ENCODE assay signal across 17 cellular contexts in genomic region chr5:114782217-114782616, GRCh38.
"Had no signal": no experiment of that assay in that cellular context is flagged by ENCODE, and none has a peak within 500 bp of the region (broad histone marks: within the 10 kb centered on the region; RNA-seq: fewer than 3 reads in every experiment).

No MANE protein-coding gene starts in this region.

- H3K4me1 Mint-ChIP-seq: immature natural killer cell; memory B cell; natural killer cell; stimulated activated naive B cell treated with anti-CD40 and anti-IgM and Interleukin-4, amounts not matched to agents 10 μg/mL and 1 μg/mL and 100 μg/mL, for 72 hours had no signal

- H3K27me3 Mint-ChIP-seq: stimulated activated naive B cell treated with anti-CD40 and anti-IgM and Interleukin-4, amounts not matched to agents 10 μg/mL and 1 μg/mL and 100 μg/mL, for 72 hours; stimulated activated naive CD8-positive, alpha-beta T cell treated with anti-CD3 and anti-CD28 coated beads, Interleukin-15, Interleukin-2, amounts not matched to agents 100 ng/mL and 50 ng/mL, for 24 hours had no signal

- H3K9me3 Mint-ChIP-seq: memory B cell; stimulated activated naive B cell treated with anti-CD40 and anti-IgM and Interleukin-4, amounts not matched to agents 10 μg/mL and 1 μg/mL and 100 μg/mL, for 72 hours; stimulated activated naive CD8-positive, alpha-beta T cell treated with anti-CD3 and anti-CD28 coated beads, Interleukin-15, Interleukin-2, amounts not matched to agents 100 ng/mL and 50 ng/mL, for 24 hours had no signal

- H3K36me3 Mint-ChIP-seq: immature natural killer cell; memory B cell; natural killer cell; stimulated activated naive B cell treated with anti-CD40 and anti-IgM and Interleukin-4, amounts not matched to agents 10 μg/mL and 1 μg/mL and 100 μg/mL, for 72 hours had no signal

- H3K4me3 Mint-ChIP-seq: immature natural killer cell; memory B cell; natural killer cell; stimulated activated naive B cell treated with anti-CD40 and anti-IgM and Interleukin-4, amounts not matched to agents 10 μg/mL and 1 μg/mL and 100 μg/mL, for 72 hours; stimulated activated naive CD8-positive, alpha-beta T cell treated with anti-CD3 and anti-CD28 coated beads, Interleukin-15, Interleukin-2, amounts not matched to agents 100 ng/mL and 50 ng/mL, for 24 hours had no signal

- H3K27ac Mint-ChIP-seq: immature natural killer cell; memory B cell; natural killer cell; stimulated activated naive B cell treated with anti-CD40 and anti-IgM and Interleukin-4, amounts not matched to agents 10 μg/mL and 1 μg/mL and 100 μg/mL, for 72 hours; stimulated activated naive CD8-positive, alpha-beta T cell treated with anti-CD3 and anti-CD28 coated beads, Interleukin-15, Interleukin-2, amounts not matched to agents 100 ng/mL and 50 ng/mL, for 24 hours had no signal

- DNase-seq: dermis blood vessel endothelial cell; effector memory CD4-positive, alpha-beta T cell; foreskin keratinocyte; immature natural killer cell; kidney glomerular epithelial cell; left colon; natural killer cell; ovary; retina; small intestine; stimulated activated CD4-positive, alpha-beta T cell treated with anti-CD3 and anti-CD28 coated beads, Interleukin-15, amount 100 ng/mL, for 24 hours; stimulated activated CD4-positive, alpha-beta T cell treated with anti-CD3 and anti-CD28 coated beads, Interleukin-2, amount 100 ng/mL, for 48 hours; stimulated activated naive B cell treated with anti-CD40 and anti-IgM and Interleukin-4, amounts not matched to agents 10 μg/mL and 1 μg/mL and 100 μg/mL, for 72 hours; transverse colon; uterus had no signal
